ENCODE assay signal across 12 cellular contexts in the genomic region with DNA sequence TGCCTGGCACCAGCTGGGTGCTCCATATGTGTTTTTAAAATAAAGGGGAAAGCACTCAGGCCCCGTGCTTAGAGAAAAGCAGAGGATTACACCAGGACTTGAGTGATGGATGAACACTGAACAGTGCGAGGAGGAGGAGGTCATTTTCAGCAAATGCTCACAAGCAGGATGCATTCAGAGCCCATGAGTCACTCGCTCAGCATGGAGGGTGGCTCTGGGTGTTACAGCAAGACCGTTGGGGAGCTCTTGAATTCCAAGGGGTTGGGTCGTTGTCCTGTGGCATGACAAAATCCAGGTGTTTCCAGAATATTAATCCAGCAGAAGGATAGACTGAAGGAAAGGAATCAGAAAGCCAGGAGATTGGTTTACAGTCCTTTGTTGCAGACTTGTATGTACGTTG. TPM values are rescaled to one million over a fixed set of nuclear protein-coding genes. Genes with fewer than 3 reads are reported as not detected.
A peak's percentile ranks its signal among the peaks of the same experiment; 100 is the strongest.
DNase-seq lines count a peak whose midpoint lies in the region; ATAC-seq, FAIRE-seq and TF ChIP-seq lines count a peak whose summit lies in the region.
"Had no signal": no experiment of that assay in that cellular context is flagged by ENCODE, and none has a peak within 500 bp of the region (broad histone marks: within the 10 kb centered on the region; RNA-seq: fewer than 3 reads in every experiment).

No MANE protein-coding gene starts in this region.

- DNase-seq in AG04449 (ENCODE audit: low read depth, low spot score) (peak; percentile 81), HT1080 (ENCODE audit: low read depth) (peak; percentile 85), bronchial epithelial cell (ENCODE audit: low read depth) (peak; percentile 78), mesothelial cell of epicardium (ENCODE audit: low spot score in 2 of 2, unreplicated experiment in 2 of 2) (peak in 1 of 2 experiments; percentile 58), NCI-H2227 (lab: John Stamatoyannopoulos, UW; ENCODE audit: unreplicated experiment) (no peak)
- no peak for DNase-seq in activated CD4-positive, alpha-beta T cell treated with anti-CD3 and anti-CD28 coated beads for 36 hours
- DNase-seq in CD8-positive, alpha-beta memory T cell, result no peak
- DNase-seq: activated effector memory CD4-positive, alpha-beta T cell treated with Interleukin-2 at 50 U/mL for 16 hours; COR-L47 had no signal

- intact Hi-C loops in activated CD4-positive, alpha-beta T cell treated with anti-CD3 and anti-CD28 coated beads for 36 hours (cut with DNase I, micrococcal nuclease), result no loop called here

- no peak for TF ChIP-seq CTCF in AG04449 (IDR thresholded peaks at IDR 0.05; ENCODE audit: insufficient read depth, low read length, missing control alignments)
- TF ChIP-seq CTCF in bronchial epithelial cell (IDR thresholded peaks at IDR 0.05; ENCODE audit: insufficient read depth, low read length, severe bottlenecking), result no peak
- TF ChIP-seq CTCF in mesothelial cell of epicardium (IDR thresholded peaks at IDR 0.05; ENCODE audit: unreplicated experiment), result no peak

- no peak overlapping the region for H3K4me3 ChIP-seq in AG04449 (ENCODE audit: low read depth, low read length)
- H3K4me3 ChIP-seq in bronchial epithelial cell (ENCODE audit: low read depth, low read length), result no peak overlapping the region
- H3K4me3 ChIP-seq in CD8-positive, alpha-beta memory T cell (ENCODE audit: low read length), result no peak overlapping the region

- no peak for TF ChIP-seq POLR2A in GM18505 (IDR thresholded peaks at IDR 0.05; ENCODE audit: borderline replicate concordance, extremely low read depth, insufficient read depth, insufficient read length)

- H3K27ac ChIP-seq in CD8-positive, alpha-beta memory T cell (ENCODE audit: low read depth, low read length), result no peak overlapping the region
- H3K27ac ChIP-seq: neutrophil had no signal

- no peaks in the 10 kb centered on the region for H3K36me3 Mint-ChIP-seq in mesothelial cell of epicardium
- H3K36me3 Mint-ChIP-seq in activated CD4-positive, alpha-beta T cell treated with anti-CD3 and anti-CD28 coated beads for 36 hours (ENCODE audit: low read depth), result no peaks in the 10 kb centered on the region
- no peaks in the 10 kb centered on the region for H3K36me3 Mint-ChIP-seq in CD8-positive, alpha-beta memory T cell

- H3K27ac Mint-ChIP-seq in mesothelial cell of epicardium, result peak overlapping the region; percentile 97
- H3K27ac Mint-ChIP-seq in activated CD4-positive, alpha-beta T cell treated with anti-CD3 and anti-CD28 coated beads for 36 hours, result no peak overlapping the region
- no peak overlapping the region for H3K27ac Mint-ChIP-seq in CD8-positive, alpha-beta memory T cell

- POLR2A ChIA-PET in AG04449 (lab: Yijun Ruan, JAX), result interaction anchor here (0.8 to 1.2 kb wide), 4 partner anchors 10 to 113 kb away, joined by 3 to 4 read pairs (median 4); no protein-coding TSS in a partner anchor
- POLR2A ChIA-PET in activated CD4-positive, alpha-beta T cell treated with anti-CD3 and anti-CD28 coated beads for 36 hours (lab: Charles Lee), result no interaction called here
- POLR2A ChIA-PET in CD8-positive, alpha-beta memory T cell (lab: Charles Lee), result no interaction called here

- H3K9me3 Mint-ChIP-seq in mesothelial cell of epicardium, result no peaks in the 10 kb centered on the region
- H3K9me3 Mint-ChIP-seq in activated CD4-positive, alpha-beta T cell treated with anti-CD3 and anti-CD28 coated beads for 36 hours (ENCODE audit: low read depth), result no peaks in the 10 kb centered on the region
- peaks cover 0 to 2% (median 0%) of the 10 kb centered on the region in 5 donors for H3K9me3 Mint-ChIP-seq in CD8-positive, alpha-beta memory T cell

- FAIRE-seq in bronchial epithelial cell (lab: Jason Lieb, UNC), result peak; percentile 95

- ATAC-seq in activated CD4-positive, alpha-beta T cell treated with anti-CD3 and anti-CD28 coated beads for 36 hours, result no peak
- ATAC-seq in GM18505 (IDR thresholded peaks at IDR 0.05; ENCODE audit: unreplicated experiment), result no peak

- H3K9me3 ChIP-seq in CD8-positive, alpha-beta memory T cell (ENCODE audit: low read length), result no peaks in the 10 kb centered on the region
- H3K9me3 ChIP-seq: neutrophil had no signal

- peaks cover 58% of the 10 kb centered on the region for H3K4me1 Mint-ChIP-seq in mesothelial cell of epicardium
- no peaks in the 10 kb centered on the region for H3K4me1 Mint-ChIP-seq in activated CD4-positive, alpha-beta T cell treated with anti-CD3 and anti-CD28 coated beads for 36 hours
- no peaks in the 10 kb centered on the region for H3K4me1 Mint-ChIP-seq in CD8-positive, alpha-beta memory T cell

- H3K4me3 Mint-ChIP-seq in mesothelial cell of epicardium, result no peak overlapping the region
- H3K4me3 Mint-ChIP-seq in activated CD4-positive, alpha-beta T cell treated with anti-CD3 and anti-CD28 coated beads for 36 hours, result no peak overlapping the region
- no peak overlapping the region for H3K4me3 Mint-ChIP-seq in CD8-positive, alpha-beta memory T cell

- no peaks in the 10 kb centered on the region for H3K27me3 Mint-ChIP-seq in mesothelial cell of epicardium (ENCODE audit: low read depth)
- peaks cover 18% of the 10 kb centered on the region for H3K27me3 Mint-ChIP-seq in activated CD4-positive, alpha-beta T cell treated with anti-CD3 and anti-CD28 coated beads for 36 hours
- H3K27me3 Mint-ChIP-seq in CD8-positive, alpha-beta memory T cell, result peaks cover 14 to 67% of the 10 kb centered on the region in 2 donors

- no peaks in the 10 kb centered on the region for H3K36me3 ChIP-seq in bronchial epithelial cell (ENCODE audit: control insufficient read depth, insufficient read depth, low read length)
- H3K36me3 ChIP-seq in CD8-positive, alpha-beta memory T cell (ENCODE audit: insufficient read depth, low read length), result no peaks in the 10 kb centered on the region
- H3K36me3 ChIP-seq: neutrophil had no signal

- CTCF ChIA-PET in AG04449 (lab: Yijun Ruan, JAX), result interaction anchor here (1.0 to 9.9 kb wide), 4 partner anchors 8 to 154 kb away, joined by 3 to 73 read pairs (median 20); no protein-coding TSS in a partner anchor
- CTCF ChIA-PET in activated CD4-positive, alpha-beta T cell treated with anti-CD3 and anti-CD28 coated beads for 36 hours (lab: Charles Lee), result interaction anchor here (0.5 to 1.2 kb wide), 2 partner anchors 21 to 114 kb away, joined by 3 read pairs; no protein-coding TSS in a partner anchor
- CTCF ChIA-PET in CD8-positive, alpha-beta memory T cell (lab: Charles Lee), result no interaction called here

- no peaks in the 10 kb centered on the region for H3K4me1 ChIP-seq in CD8-positive, alpha-beta memory T cell (ENCODE audit: insufficient read depth, low read length)

- no peaks in the 10 kb centered on the region for H3K27me3 ChIP-seq in bronchial epithelial cell (ENCODE audit: control insufficient read depth, insufficient read depth, low read length)
- peaks cover 3% of the 10 kb centered on the region for H3K27me3 ChIP-seq in CD8-positive, alpha-beta memory T cell (ENCODE audit: insufficient read depth, low read length, poor library complexity, severe bottlenecking)

RNA-seq across cellular contexts. Expression of a gene that starts 2.9 kb away (rescaled TPM):
- total RNA-seq in HT1080 (2014; rRNA removed; shearing (Covaris generic)), result 0.43 TPM in 1 of 2 replicates, not detected in the other
- polyA plus RNA-seq in HT1080 (2015; cell fraction: cytosol; rRNA removed), result 2.1 and 2.8 TPM in 2 replicates
- polyA plus RNA-seq in HT1080 (2015; cell fraction: nucleus; rRNA removed), result 4.4 and 7.6 TPM in 2 replicates
- total RNA-seq in bronchial epithelial cell (1.0 and 1.1 TPM in 2 replicates), mesothelial cell of epicardium (10.4 to 12.5 TPM (median 10.9 TPM) in 3 replicates)
- not detected for total RNA-seq in activated CD4-positive, alpha-beta T cell treated with anti-CD3 and anti-CD28 coated beads for 36 hours
- not detected for total RNA-seq in CD8-positive, alpha-beta memory T cell
- polyA plus RNA-seq in CD8-positive, alpha-beta memory T cell, result not detected
- total RNA-seq: T-helper 2 cell treated with Interferon-gamma antibody and Interleukin-4, amounts not matched to agents 100 ng/mL and 5 ng/mL, for 36 hours had no signal

RNA-seq across cellular contexts. Expression of a gene that starts 48.5 kb away (rescaled TPM):
- 0.03 TPM in 1 of 2 replicates, not detected in the other for total RNA-seq in HT1080 (2014; rRNA removed; shearing (Covaris generic))
- 1.1 and 1.4 TPM in 2 replicates for polyA plus RNA-seq in HT1080 (2015; cell fraction: cytosol; rRNA removed)
- polyA plus RNA-seq in HT1080 (2015; cell fraction: nucleus; rRNA removed), result 1.2 and 2.1 TPM in 2 replicates
- 3.2 and 6.5 TPM in 2 replicates for total RNA-seq in bronchial epithelial cell
- total RNA-seq in mesothelial cell of epicardium, result 10.1 to 11.5 TPM (median 11.3 TPM) in 3 replicates
- total RNA-seq in activated CD4-positive, alpha-beta T cell treated with anti-CD3 and anti-CD28 coated beads for 36 hours, result not detected
- total RNA-seq in CD8-positive, alpha-beta memory T cell, result not detected
- not detected for polyA plus RNA-seq in CD8-positive, alpha-beta memory T cell
- total RNA-seq: T-helper 2 cell treated with Interferon-gamma antibody and Interleukin-4, amounts not matched to agents 100 ng/mL and 5 ng/mL, for 36 hours had no signal

Comparison
In these comparisons a context has a peak if more than half of its experiments do, and no peak if none do; other contexts are left out.
1. DNase-seq: peak in AG04449 (single experiment), HT1080 (single experiment) and bronchial epithelial cell (single experiment); none in NCI-H2227 (single experiment), activated CD4-positive, alpha-beta T cell treated with anti-CD3 and anti-CD28 coated beads for 36 hours (single experiment) and CD8-positive, alpha-beta memory T cell (0 of 5).